ENCODE assay signal across 16 cellular contexts in the genomic region with DNA sequence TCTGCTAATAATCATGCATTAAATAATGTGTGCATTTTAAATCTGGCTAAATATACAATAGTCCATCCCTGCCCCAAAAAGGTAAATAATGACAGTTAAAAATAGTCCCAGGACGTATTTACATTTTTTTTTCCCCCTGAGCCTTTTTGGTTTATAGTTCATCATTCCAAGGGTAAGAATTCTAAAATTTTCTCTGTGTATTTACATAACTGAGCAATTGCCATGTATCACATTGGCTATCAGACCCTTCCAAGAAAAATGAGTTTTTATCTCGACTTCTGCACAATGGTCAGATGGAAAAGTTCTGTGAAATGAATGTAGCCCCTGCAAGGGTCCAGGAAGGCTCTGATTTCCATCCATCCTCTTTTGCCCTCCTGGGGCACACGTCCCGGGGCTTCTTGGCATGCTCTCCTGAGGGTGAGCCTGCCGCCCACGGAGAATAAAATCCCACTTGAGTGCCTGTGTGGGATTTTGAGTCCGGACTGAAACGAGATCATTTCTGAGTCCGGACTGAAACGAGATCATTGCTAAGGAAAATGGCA.
DNase-seq lines count a peak whose midpoint lies in the region; ATAC-seq, FAIRE-seq and TF ChIP-seq lines count a peak whose summit lies in the region.
"Had no signal": no experiment of that assay in that cellular context is flagged by ENCODE, and none has a peak within 500 bp of the region (broad histone marks: within the 10 kb centered on the region; RNA-seq: fewer than 3 reads in every experiment).

No MANE protein-coding gene starts in this region.

- peak overlapping the region; percentile 96 for H4K91ac ChIP-seq in IMR-90 (ENCODE audit: insufficient read depth, low read depth, low read length)
- no peak overlapping the region for H4K91ac ChIP-seq in H1 (replicated peaks; ENCODE audit: insufficient read length, low read length)

- H3K4me3 ChIP-seq in BLaER1 (peak overlapping the region; percentile 73; the same call in 1 of the 2 replicates), IMR-90 (ENCODE audit: insufficient read depth, low read depth, low read length) (no peak overlapping the region), H1 (ENCODE audit: extremely low read depth in 1 of 4, insufficient read depth in 2 of 4, low read depth in 3 of 4, low read length in 4 of 4) (peak overlapping the region in 2 of 4 experiments; percentile 17 to 71; a peak in 4 of 8 replicates)
- H3K4me3 ChIP-seq: GM23248 had no signal

- intact Hi-C loops in IMR-90 (cut with micrococcal nuclease): no loop called here
- intact Hi-C loops in activated T-helper 1 cell treated with anti-CD3 and anti-CD28 coated beads, Interleukin-12 subunit alpha, Interleukin-12 subunit beta, Interleukin-2, Interleukin-4 antibody, amounts not matched to agents 30 ng/mL and 10 ng/mL and 1 ng/mL, durations not matched to agents 14 hours and 24 hours and 36 hours (cut with micrococcal nuclease): no loop called here

- H2AFZ ChIP-seq in IMR-90 (replicated peaks; ENCODE audit: low read length, poor library complexity) (peak overlapping the region; percentile 81), H1 (ENCODE audit: low read length) (no peak overlapping the region)
- H2AFZ ChIP-seq: GM23248 had no signal

- 0 out of 2 replicates have a peak overlapping the region, but pooled peaks have one; percentile 82 for H3K9ac ChIP-seq in BLaER1
- H3K9ac ChIP-seq in IMR-90 (ENCODE audit: low read depth, low read length): peak overlapping the region; percentile 3; the same call in 1 of the 2 replicates
- no peak overlapping the region for H3K9ac ChIP-seq in H1 (replicated peaks in 1 of 4; ENCODE audit: extremely low read depth in 1 of 4, low read depth in 3 of 4, low read length in 3 of 4)
- H3K9ac ChIP-seq: GM23248 had no signal

- BruUV-seq in IMR-90 (replicated peaks; lab: Mats Ljungman, UMichigan): no TSS peak

- H4K5ac ChIP-seq in IMR-90 (ENCODE audit: low read depth, low read length) (peak overlapping the region; percentile 66), H1 (ENCODE audit: insufficient read length, low read depth, low read length) (no peak overlapping the region)

- H3K18ac ChIP-seq in IMR-90 (ENCODE audit: low read depth, low read length): peak overlapping the region; percentile 66
- no peak overlapping the region; the same call in 1 of the 2 replicates for H3K18ac ChIP-seq in H1 (ENCODE audit: extremely low read depth, low read length)

- H3K56ac ChIP-seq in IMR-90 (ENCODE audit: extremely low read depth, insufficient read depth, low read length) (peak overlapping the region; percentile 79; the same call in 1 of the 2 replicates), H1 (replicated peaks; ENCODE audit: insufficient read length, low read depth, low read length) (no peak overlapping the region)

- in situ Hi-C loops in IMR-90 (cut with MboI; ENCODE audit: low sequenced_read_pairs): no loop called here

- peak overlapping the region; percentile 99 for H2BK120ac ChIP-seq in IMR-90 (ENCODE audit: low read depth, low read length)
- no peak overlapping the region for H2BK120ac ChIP-seq in H1 (replicated peaks; ENCODE audit: low read depth, low read length)

- peaks cover 21% of the 10 kb centered on the region for H3K9me1 ChIP-seq in IMR-90 (ENCODE audit: insufficient read depth, low read length)

- no peak overlapping the region for H2BK12ac ChIP-seq in H1 (ENCODE audit: low read depth, low read length)

- no peak for FAIRE-seq in H1 (lab: Jason Lieb, UNC)

- H2BK15ac ChIP-seq in IMR-90 (ENCODE audit: low read depth, low read length): peak overlapping the region; percentile 98; the same call in 2 of the 3 replicates
- H2BK15ac ChIP-seq in H1 (ENCODE audit: low read length): no peak overlapping the region

- CTCF ChIA-PET in IMR-90 (lab: Yijun Ruan, JAX) (interaction anchor here (0.6 to 0.9 kb wide), 2 partner anchors 212 to 304 kb away, joined by 3 to 5 read pairs; no protein-coding TSS in a partner anchor), H1 (lab: Charles Lee; ENCODE audit: partially characterized antibody) (interaction anchor here (0.9 to 8.3 kb wide), 7 partner anchors 11 to 208 kb away, joined by 3 to 54 read pairs (median 3); no protein-coding TSS in a partner anchor)

- POLR2A ChIA-PET in IMR-90 (lab: Charles Lee; ENCODE audit: unreplicated experiment) (no interaction called here), H1 (lab: Charles Lee; ENCODE audit: partially characterized antibody) (no interaction called here)

- no peak for TF ChIP-seq EP300 in H1 (IDR thresholded peaks at IDR 0.05; ENCODE audit: borderline replicate concordance in 1 of 2, low read depth in 2 of 2, low read length in 2 of 2)

- H4K20me1 ChIP-seq in BLaER1: no peaks in the 10 kb centered on the region
- H4K20me1 ChIP-seq in IMR-90 (ENCODE audit: insufficient read depth, low read length): no peaks in the 10 kb centered on the region
- H4K20me1 ChIP-seq in H1 (replicated peaks in 1 of 2; ENCODE audit: control insufficient read depth in 1 of 2, insufficient read depth in 2 of 2, low read length in 2 of 2): peaks cover 0 to 2% of the 10 kb centered on the region in 2 experiments

- H3K27ac Mint-ChIP-seq in nephron: peak overlapping the region in 2 of 3 experiments; percentile 53 to 56
- no peak overlapping the region for H3K27ac Mint-ChIP-seq in activated T-helper 1 cell treated with anti-CD3 and anti-CD28 coated beads, Interleukin-12 subunit alpha, Interleukin-12 subunit beta, Interleukin-2, Interleukin-4 antibody, amounts not matched to agents 30 ng/mL and 10 ng/mL and 1 ng/mL, durations not matched to agents 14 hours and 24 hours and 36 hours

- DNase-seq in IMR-90 (peak; percentile 37), H1 (ENCODE audit: low read depth in 1 of 2, low spot score in 2 of 2) (no peak), OCI-M1 (lab: John Stamatoyannopoulos, UW) (no peak), NOMO-1 treated with DMSO at 0.1 percent for 48 hours (lab: John Stamatoyannopoulos, UW; ENCODE audit: unreplicated experiment) (no peak)
- no peak for DNase-seq in activated T-helper 1 cell treated with anti-CD3 and anti-CD28 coated beads, Interleukin-12 subunit alpha, Interleukin-12 subunit beta, Interleukin-2, Interleukin-4 antibody, amounts not matched to agents 30 ng/mL and 10 ng/mL and 1 ng/mL, durations not matched to agents 14 hours and 24 hours and 36 hours (ENCODE audit: low spot score)
- DNase-seq: COR-L47, DMS153, GM23248, NCI-H146, NCI-H226, NCI-H526 treated with DMSO at 0.1 percent for 48 hours had no signal

- H2BK20ac ChIP-seq in IMR-90 (ENCODE audit: low read depth, low read length) (peak overlapping the region; percentile 98), H1 (ENCODE audit: low read length) (no peak overlapping the region)

- H3K4me1 ChIP-seq in BLaER1: peaks cover 93% of the 10 kb centered on the region
- H3K4me1 ChIP-seq in IMR-90 (ENCODE audit: control insufficient read depth, insufficient read depth, low read length): peaks cover 30% of the 10 kb centered on the region
- H3K4me1 ChIP-seq in H1 (replicated peaks in 1 of 4; ENCODE audit: control insufficient read depth in 3 of 4, insufficient read depth in 4 of 4, low read length in 3 of 4): peaks cover 13 to 25% (median 18%) of the 10 kb centered on the region in 4 experiments

- dilution Hi-C loops in IMR-90 (cut with HindIII; ENCODE audit: low sequenced_read_pairs, unreplicated experiment): no loop called here

- H3K9me3 ChIP-seq in BLaER1 (no peaks in the 10 kb centered on the region), IMR-90 (ENCODE audit: control insufficient read depth, insufficient read depth, low read length) (no peaks in the 10 kb centered on the region), H1 (ENCODE audit: insufficient read depth in 2 of 2, low read depth in 1 of 2, low read length in 1 of 2) (no peaks in the 10 kb centered on the region)

- peak overlapping the region; percentile 56 for H2BK5ac ChIP-seq in IMR-90 (ENCODE audit: low read depth, low read length, poor library complexity, severe bottlenecking)
- no peak overlapping the region for H2BK5ac ChIP-seq in H1 (ENCODE audit: low read depth, low read length)

- H3K4me1 Mint-ChIP-seq in nephron: peaks cover 52% of the 10 kb centered on the region
- H3K4me1 Mint-ChIP-seq in activated T-helper 1 cell treated with anti-CD3 and anti-CD28 coated beads, Interleukin-12 subunit alpha, Interleukin-12 subunit beta, Interleukin-2, Interleukin-4 antibody, amounts not matched to agents 30 ng/mL and 10 ng/mL and 1 ng/mL, durations not matched to agents 14 hours and 24 hours and 36 hours (ENCODE audit: low read depth): no peaks in the 10 kb centered on the region
- H3K4me1 Mint-ChIP-seq: CD14-positive monocyte, IgD-negative memory B cell had no signal

- TF ChIP-seq CTCF in IMR-90 (conservative IDR thresholded peaks at IDR 0.05; ENCODE audit: low read depth, low read length) (no peak), H1 (IDR thresholded peaks at IDR 0.05; ENCODE audit: control extremely low read depth in 1 of 3, insufficient read depth in 1 of 3, low read depth in 1 of 3, low read length in 3 of 3) (no peak), nephron (IDR thresholded peaks at IDR 0.05; ENCODE audit: unreplicated experiment in 3 of 3) (no peak)

- H3K36me3 ChIP-seq in BLaER1 (no peaks in the 10 kb centered on the region), IMR-90 (ENCODE audit: control insufficient read depth, insufficient read depth, low read length) (no peaks in the 10 kb centered on the region), H1 (ENCODE audit: control insufficient read depth in 2 of 4, insufficient read depth in 4 of 4, low read length in 3 of 4) (no peaks in the 10 kb centered on the region)

- TF ChIP-seq POLR2A in IMR-90 (IDR thresholded peaks at IDR 0.05; ENCODE audit: low read depth, low read length) (no peak), H1 (IDR thresholded peaks at IDR 0.05; ENCODE audit: control extremely low read depth in 1 of 2, low read depth in 2 of 2, low read length in 2 of 2) (no peak)

- no peaks in the 10 kb centered on the region for H3K9me3 Mint-ChIP-seq in nephron
- no peaks in the 10 kb centered on the region for H3K9me3 Mint-ChIP-seq in activated T-helper 1 cell treated with anti-CD3 and anti-CD28 coated beads, Interleukin-12 subunit alpha, Interleukin-12 subunit beta, Interleukin-2, Interleukin-4 antibody, amounts not matched to agents 30 ng/mL and 10 ng/mL and 1 ng/mL, durations not matched to agents 14 hours and 24 hours and 36 hours

- H3K27me3 Mint-ChIP-seq in nephron (ENCODE audit: low read depth): peaks cover 82% of the 10 kb centered on the region
- peaks cover 57% of the 10 kb centered on the region for H3K27me3 Mint-ChIP-seq in activated T-helper 1 cell treated with anti-CD3 and anti-CD28 coated beads, Interleukin-12 subunit alpha, Interleukin-12 subunit beta, Interleukin-2, Interleukin-4 antibody, amounts not matched to agents 30 ng/mL and 10 ng/mL and 1 ng/mL, durations not matched to agents 14 hours and 24 hours and 36 hours (ENCODE audit: insufficient read depth)

- WGBS in IMR-90 (ENCODE audit: extremely low coverage in 2 of 2, insufficient read length in 1 of 2), 2 experiments: no CpG with 5 or more reads among the region's 10 CpGs
- WGBS in H1 (ENCODE audit: extremely low coverage in 1 of 2, insufficient coverage in 1 of 2, insufficient read length in 1 of 2, insufficient replicate concordance in 2 of 2, low coverage in 1 of 2, low lambda C conversion rate in 2 of 2, missing lambda C conversion rate in 1 of 2), 2 experiments: 23% methylated on average over 8 of the region's 10 CpGs; no CpG with 5 or more reads in 1 of the 2 experiments

- H3K27ac ChIP-seq in BLaER1 (peak overlapping the region; percentile 52; the same call in 1 of the 2 replicates), IMR-90 (ENCODE audit: insufficient read depth, low read length) (peak overlapping the region; percentile 75), H1 (ENCODE audit: low read depth, low read length) (no peak overlapping the region)
- H3K27ac ChIP-seq: GM23248 had no signal

- H3K23me2 ChIP-seq in H1 (ENCODE audit: low read depth, low read length): peaks cover 8% of the 10 kb centered on the region; the same call in 1 of the 2 replicates

- TF ChIP-seq RAD21 in IMR-90 (IDR thresholded peaks at IDR 0.05; ENCODE audit: low read length) (no peak), H1 (IDR thresholded peaks at IDR 0.05 in 1 of 2, conservative IDR thresholded peaks at IDR 0.05 in 1 of 2; ENCODE audit: low read depth in 2 of 2, low read length in 2 of 2) (no peak)

- no peaks in the 10 kb centered on the region for H3K79me2 ChIP-seq in H1 (ENCODE audit: control insufficient read depth in 1 of 2, insufficient read depth in 2 of 2, low read length in 2 of 2)

- peak overlapping the region; percentile 98 for H2AK5ac ChIP-seq in IMR-90 (ENCODE audit: low read depth, low read length)
- H2AK5ac ChIP-seq in H1 (ENCODE audit: low read depth, low read length): no peak overlapping the region

- H3K4me2 ChIP-seq in BLaER1: peak overlapping the region; percentile 100
- peak overlapping the region; percentile 44 for H3K4me2 ChIP-seq in IMR-90 (ENCODE audit: low read depth, low read length)
- peak overlapping the region; percentile 72 to 93 for H3K4me2 ChIP-seq in H1 (ENCODE audit: insufficient read depth in 1 of 2, low read depth in 2 of 2, low read length in 2 of 2)

- no peaks in the 10 kb centered on the region for H3K36me3 Mint-ChIP-seq in nephron (ENCODE audit: low read depth)
- H3K36me3 Mint-ChIP-seq in activated T-helper 1 cell treated with anti-CD3 and anti-CD28 coated beads, Interleukin-12 subunit alpha, Interleukin-12 subunit beta, Interleukin-2, Interleukin-4 antibody, amounts not matched to agents 30 ng/mL and 10 ng/mL and 1 ng/mL, durations not matched to agents 14 hours and 24 hours and 36 hours (ENCODE audit: low read depth): no peaks in the 10 kb centered on the region
- H3K36me3 Mint-ChIP-seq: CD14-positive monocyte, IgD-negative memory B cell had no signal

- peak overlapping the region; percentile 30 to 58 (median 50) for H3K4me3 Mint-ChIP-seq in nephron
- no peak overlapping the region for H3K4me3 Mint-ChIP-seq in activated T-helper 1 cell treated with anti-CD3 and anti-CD28 coated beads, Interleukin-12 subunit alpha, Interleukin-12 subunit beta, Interleukin-2, Interleukin-4 antibody, amounts not matched to agents 30 ng/mL and 10 ng/mL and 1 ng/mL, durations not matched to agents 14 hours and 24 hours and 36 hours
- H3K4me3 Mint-ChIP-seq: IgD-negative memory B cell had no signal

- H3K27me3 ChIP-seq in BLaER1: peaks cover 3% of the 10 kb centered on the region; the same call in 1 of the 2 replicates
- no peaks in the 10 kb centered on the region for H3K27me3 ChIP-seq in IMR-90 (ENCODE audit: control insufficient read depth, insufficient read depth, low read length)
- H3K27me3 ChIP-seq in H1 (replicated peaks in 1 of 4; ENCODE audit: control insufficient read depth in 3 of 4, extremely low read depth in 1 of 4, insufficient read depth in 3 of 4, low read length in 3 of 4): peaks cover 12 to 45% (median 39%) of the 10 kb centered on the region in 4 experiments

- H3K4ac ChIP-seq in IMR-90 (ENCODE audit: low read depth, low read length): peak overlapping the region; percentile 99
- H3K4ac ChIP-seq in H1 (replicated peaks; ENCODE audit: insufficient read length, low read depth, low read length): no peak overlapping the region

- H3K23ac ChIP-seq in IMR-90 (ENCODE audit: low read depth, low read length): peak overlapping the region; percentile 88
- H3K23ac ChIP-seq in H1 (ENCODE audit: insufficient read length): no peak overlapping the region

- peak overlapping the region; percentile 55 to 92; a peak in 3 of 4 replicates for H4K8ac ChIP-seq in IMR-90 (ENCODE audit: low read depth in 2 of 2, low read length in 2 of 2)
- no peak overlapping the region for H4K8ac ChIP-seq in H1 (ENCODE audit: extremely low read depth, insufficient read depth, low read length)

- peaks cover 0 to 34% of the 10 kb centered on the region in 2 experiments; a peak in 2 of 4 replicates for H3K79me1 ChIP-seq in IMR-90 (ENCODE audit: low read depth in 1 of 2, low read length in 2 of 2)
- no peaks in the 10 kb centered on the region for H3K79me1 ChIP-seq in H1 (ENCODE audit: low read depth, low read length)

- peak overlapping the region; percentile 95 for H3K14ac ChIP-seq in IMR-90 (replicated peaks; ENCODE audit: low read depth, low read length)
- H3K14ac ChIP-seq in H1 (ENCODE audit: insufficient read length): no peak overlapping the region

- peak overlapping the region; percentile 94 for H2AK9ac ChIP-seq in IMR-90 (replicated peaks; ENCODE audit: low read depth, low read length, poor library complexity)

- ATAC-seq in IMR-90 (ENCODE audit: low read depth) (peak; percentile 58), GM21737 (IDR thresholded peaks at IDR 0.05; ENCODE audit: unreplicated experiment) (no peak)

Comparison
In these comparisons a context has a peak if more than half of its experiments do, and no peak if none do; other contexts are left out.
1. H3K4me2 ChIP-seq: peak in every context shown above with its lines; median percentile 100 in BLaER1; 82 in H1; 44 in IMR-90.
2. H3K9ac ChIP-seq: peak in BLaER1 (single experiment) and IMR-90 (single experiment); none in H1 (0 of 4).